ENCODE assay signal across 18 cellular contexts in the genomic region with DNA sequence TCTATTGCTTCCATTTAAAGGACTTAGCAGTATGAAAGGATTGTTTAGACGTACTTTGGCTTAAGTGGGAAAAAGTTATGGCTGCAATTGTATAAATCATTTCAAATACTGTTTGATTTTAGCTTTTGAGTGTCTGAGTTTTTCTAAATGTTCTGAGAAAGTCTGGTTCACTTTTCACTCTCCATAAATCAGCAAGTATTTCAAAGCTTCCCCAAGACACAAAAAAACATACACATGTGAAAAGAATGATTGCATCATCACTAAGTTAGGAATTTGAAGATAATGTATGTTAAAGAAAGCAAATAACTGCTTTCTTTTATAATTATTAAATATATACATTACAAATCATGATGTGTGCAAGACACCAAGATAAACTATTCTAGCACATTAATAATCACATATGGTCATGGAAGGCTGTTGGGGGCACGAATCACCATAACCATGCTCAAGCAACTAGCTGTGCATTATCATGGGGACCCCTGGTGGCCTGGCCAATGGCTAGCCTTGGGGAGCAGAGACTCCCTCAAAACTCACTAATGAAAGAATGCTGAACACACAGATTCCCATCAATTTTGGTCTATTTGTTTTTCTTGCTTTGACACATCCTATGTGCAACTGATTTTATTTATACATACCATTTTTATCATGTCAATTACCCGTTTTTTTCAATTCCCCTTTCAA.
A peak's percentile ranks its signal among the peaks of the same experiment; 100 is the strongest.
DNase-seq lines count a peak whose midpoint lies in the region; ATAC-seq and TF ChIP-seq lines count a peak whose summit lies in the region.
"Had no signal": no experiment of that assay in that cellular context is flagged by ENCODE, and none has a peak within 500 bp of the region (broad histone marks: within the 10 kb centered on the region; RNA-seq: fewer than 3 reads in every experiment).

No MANE protein-coding gene starts in this region.

- TF ChIP-seq CTCF in activated CD8-positive, alpha-beta T cell treated with anti-CD3 and anti-CD28 coated beads for 36 hours (IDR thresholded peaks at IDR 0.05): no peak
- peak; percentile 56 for TF ChIP-seq CTCF in HFFc6 (IDR thresholded peaks at IDR 0.05)
- TF ChIP-seq CTCF in choroid plexus epithelial cell (conservative IDR thresholded peaks at IDR 0.05; ENCODE audit: low read depth, low read length): peak; percentile 44

- H3K9me3 Mint-ChIP-seq in activated CD8-positive, alpha-beta T cell treated with anti-CD3 and anti-CD28 coated beads for 36 hours: no peaks in the 10 kb centered on the region
- no peaks in the 10 kb centered on the region for H3K9me3 Mint-ChIP-seq in activated CD8-positive, alpha-beta T cell treated with anti-CD3 and anti-CD28 coated beads, Interleukin-2, amount 10 ng/mL, durations not matched to agents 7 days and 5 days (ENCODE audit: insufficient read depth)
- H3K9me3 Mint-ChIP-seq in HFFc6: peaks cover 8% of the 10 kb centered on the region; the same call in 1 of the 2 replicates
- H3K9me3 Mint-ChIP-seq: stimulated activated memory B cell treated with anti-CD40 and anti-IgM and Interleukin-4, amounts not matched to agents 10 μg/mL and 1 μg/mL and 100 μg/mL, for 72 hours had no signal

- H3K4me3 ChIP-seq in choroid plexus epithelial cell (ENCODE audit: low read depth, low read length): no peak overlapping the region
- H3K4me3 ChIP-seq: adrenal gland, coronary artery, tibial nerve had no signal

- H3K27me3 Mint-ChIP-seq in activated CD8-positive, alpha-beta T cell treated with anti-CD3 and anti-CD28 coated beads for 36 hours: no peaks in the 10 kb centered on the region
- no peaks in the 10 kb centered on the region for H3K27me3 Mint-ChIP-seq in activated CD8-positive, alpha-beta T cell treated with anti-CD3 and anti-CD28 coated beads, Interleukin-2, amount 10 ng/mL, durations not matched to agents 7 days and 5 days (ENCODE audit: low read depth)
- no peaks in the 10 kb centered on the region for H3K27me3 Mint-ChIP-seq in HFFc6 (ENCODE audit: insufficient read depth)

- H3K4me3 Mint-ChIP-seq in activated CD8-positive, alpha-beta T cell treated with anti-CD3 and anti-CD28 coated beads for 36 hours: no peak overlapping the region
- H3K4me3 Mint-ChIP-seq in activated CD8-positive, alpha-beta T cell treated with anti-CD3 and anti-CD28 coated beads, Interleukin-2, amount 10 ng/mL, durations not matched to agents 7 days and 5 days: no peak overlapping the region
- H3K4me3 Mint-ChIP-seq in HFFc6: no peak overlapping the region
- H3K4me3 Mint-ChIP-seq: stimulated activated memory B cell treated with anti-CD40 and anti-IgM and Interleukin-4, amounts not matched to agents 10 μg/mL and 1 μg/mL and 100 μg/mL, for 72 hours had no signal

- peak; percentile 14 for DNase-seq in activated CD8-positive, alpha-beta T cell treated with anti-CD3 and anti-CD28 coated beads for 36 hours
- DNase-seq in activated CD8-positive, alpha-beta T cell treated with anti-CD3 and anti-CD28 coated beads, Interleukin-2, amount 10 ng/mL, durations not matched to agents 7 days and 5 days: no peak
- DNase-seq in HFFc6: no peak
- DNase-seq in choroid plexus epithelial cell (ENCODE audit: low read depth): peak; percentile 43
- DNase-seq in renal cortical epithelial cell (ENCODE audit: low read depth): peak; percentile 19
- DNase-seq in NCI-H146 (lab: John Stamatoyannopoulos, UW): no peak
- DNase-seq: activated CD4-positive, alpha-beta T cell treated with anti-CD3 and anti-CD28 coated beads, Interleukin-2, amount 50 U/mL, for 48 hours; adrenal gland; hippocampal formation; left colon; NCI-H187; NCI-H510A; OCI-M1 had no signal

- peaks cover 4% of the 10 kb centered on the region for H3K36me3 Mint-ChIP-seq in activated CD8-positive, alpha-beta T cell treated with anti-CD3 and anti-CD28 coated beads for 36 hours (ENCODE audit: low read depth)
- no peaks in the 10 kb centered on the region for H3K36me3 Mint-ChIP-seq in activated CD8-positive, alpha-beta T cell treated with anti-CD3 and anti-CD28 coated beads, Interleukin-2, amount 10 ng/mL, durations not matched to agents 7 days and 5 days (ENCODE audit: low read depth)
- peaks cover 16% of the 10 kb centered on the region for H3K36me3 Mint-ChIP-seq in HFFc6 (ENCODE audit: low read depth)

- POLR2A ChIA-PET in activated CD8-positive, alpha-beta T cell treated with anti-CD3 and anti-CD28 coated beads for 36 hours (lab: Charles Lee): interaction anchor here (0.6 kb wide), 1 partner anchor 264 kb away, joined by 4 read pairs; no protein-coding TSS in a partner anchor
- POLR2A ChIA-PET in activated CD8-positive, alpha-beta T cell treated with anti-CD3 and anti-CD28 coated beads, Interleukin-2, amount 10 ng/mL, durations not matched to agents 7 days and 5 days (lab: Charles Lee): no interaction called here

- no peak for ATAC-seq in activated CD8-positive, alpha-beta T cell treated with anti-CD3 and anti-CD28 coated beads for 36 hours
- ATAC-seq in activated CD8-positive, alpha-beta T cell treated with anti-CD3 and anti-CD28 coated beads, Interleukin-2, amount 10 ng/mL, durations not matched to agents 7 days and 5 days: no peak
- ATAC-seq in GM21576 (IDR thresholded peaks at IDR 0.05; ENCODE audit: unreplicated experiment) (no peak), GM18868 (IDR thresholded peaks at IDR 0.05; ENCODE audit: unreplicated experiment) (no peak)
- ATAC-seq: left colon had no signal

- H3K27ac Mint-ChIP-seq in activated CD8-positive, alpha-beta T cell treated with anti-CD3 and anti-CD28 coated beads for 36 hours: no peak overlapping the region
- no peak overlapping the region for H3K27ac Mint-ChIP-seq in activated CD8-positive, alpha-beta T cell treated with anti-CD3 and anti-CD28 coated beads, Interleukin-2, amount 10 ng/mL, durations not matched to agents 7 days and 5 days
- H3K27ac Mint-ChIP-seq in HFFc6: no peak overlapping the region
- H3K27ac Mint-ChIP-seq: stimulated activated memory B cell treated with anti-CD40 and anti-IgM and Interleukin-4, amounts not matched to agents 10 μg/mL and 1 μg/mL and 100 μg/mL, for 72 hours had no signal

- H3K4me1 Mint-ChIP-seq in activated CD8-positive, alpha-beta T cell treated with anti-CD3 and anti-CD28 coated beads for 36 hours (ENCODE audit: low read depth): peaks cover 8% of the 10 kb centered on the region
- H3K4me1 Mint-ChIP-seq in activated CD8-positive, alpha-beta T cell treated with anti-CD3 and anti-CD28 coated beads, Interleukin-2, amount 10 ng/mL, durations not matched to agents 7 days and 5 days (ENCODE audit: low read depth): peaks cover 10% of the 10 kb centered on the region
- H3K4me1 Mint-ChIP-seq in HFFc6 (ENCODE audit: low read depth): peaks cover 17% of the 10 kb centered on the region

- CTCF ChIA-PET in activated CD8-positive, alpha-beta T cell treated with anti-CD3 and anti-CD28 coated beads for 36 hours (lab: Charles Lee): no interaction called here
- CTCF ChIA-PET in activated CD8-positive, alpha-beta T cell treated with anti-CD3 and anti-CD28 coated beads, Interleukin-2, amount 10 ng/mL, durations not matched to agents 7 days and 5 days (lab: Charles Lee): interaction anchor here (1.7 kb wide), 1 partner anchor 10 kb away, joined by 6 read pairs; no protein-coding TSS in a partner anchor

- intact Hi-C loops in activated CD8-positive, alpha-beta T cell treated with anti-CD3 and anti-CD28 coated beads for 36 hours (cut with micrococcal nuclease): no loop called here

Comparison
In these comparisons a context has a peak if more than half of its experiments do, and no peak if none do; other contexts are left out.
1. DNase-seq: peak in activated CD8-positive, alpha-beta T cell treated with anti-CD3 and anti-CD28 coated beads for 36 hours (single experiment), choroid plexus epithelial cell (single experiment) and renal cortical epithelial cell (single experiment); none in activated CD8-positive, alpha-beta T cell treated with anti-CD3 and anti-CD28 coated beads, Interleukin-2, amount 10 ng/mL, durations not matched to agents 7 days and 5 days (single experiment), HFFc6 (single experiment) and NCI-H146 (single experiment).